2 cellular contexts compared by ENCODE assay signal in genomic region chr17:77619326-77619725, GRCh38.
TF ChIP-seq lines count a peak whose summit lies in the region.

No MANE protein-coding gene starts in this region.

TF ChIP-seq in A549, 52 proteins besides CTCF, POLR2A, EP300 and RAD21:
- TF ChIP-seq BHLHE40 (IDR thresholded peaks at IDR 0.05; ENCODE audit: low read depth, low read length) (no peak), FOXS1 (CRISPR knock-in tag; IDR thresholded peaks at IDR 0.05) (no peak), MYC (IDR thresholded peaks at IDR 0.05; ENCODE audit: borderline replicate concordance, low read length) (no peak), ZFP36 (IDR thresholded peaks at IDR 0.05; ENCODE audit: borderline replicate concordance, partially characterized antibody) (no peak), JUNB (IDR thresholded peaks at IDR 0.05) (no peak), HOXB5 (CRISPR knock-in tag; IDR thresholded peaks at IDR 0.05) (no peak), FOSB (CRISPR knock-in tag; IDR thresholded peaks at IDR 0.05) (no peak), MAZ (IDR thresholded peaks at IDR 0.05; ENCODE audit: borderline replicate concordance, low read depth, low read length) (no peak), TFCP2L1 (CRISPR knock-in tag; IDR thresholded peaks at IDR 0.05) (no peak)

TF ChIP-seq in IMR-90, 13 proteins besides CTCF, POLR2A, EP300 and RAD21:
- TF ChIP-seq ELK1 (IDR thresholded peaks at IDR 0.05; ENCODE audit: borderline replicate concordance, low read depth, low read length) (no peak), CHD1 (IDR thresholded peaks at IDR 0.05; ENCODE audit: low read depth, low read length) (no peak), MAFK (IDR thresholded peaks at IDR 0.05; ENCODE audit: low read depth, low read length) (no peak), BHLHE40 (IDR thresholded peaks at IDR 0.05; ENCODE audit: low read depth, low read length) (no peak), MXI1 (IDR thresholded peaks at IDR 0.05; ENCODE audit: borderline replicate concordance, low read depth, low read length) (no peak), SMC3 (IDR thresholded peaks at IDR 0.05; ENCODE audit: low read depth, low read length) (no peak), NFE2L2 (IDR thresholded peaks at IDR 0.05; ENCODE audit: low read depth, low read length) (no peak), RFX5 (IDR thresholded peaks at IDR 0.05; ENCODE audit: low read depth, low read length) (no peak), RCOR1 (IDR thresholded peaks at IDR 0.05; ENCODE audit: insufficient replicate concordance, low read length) (no peak)
- TF ChIP-seq, protein P1, sequence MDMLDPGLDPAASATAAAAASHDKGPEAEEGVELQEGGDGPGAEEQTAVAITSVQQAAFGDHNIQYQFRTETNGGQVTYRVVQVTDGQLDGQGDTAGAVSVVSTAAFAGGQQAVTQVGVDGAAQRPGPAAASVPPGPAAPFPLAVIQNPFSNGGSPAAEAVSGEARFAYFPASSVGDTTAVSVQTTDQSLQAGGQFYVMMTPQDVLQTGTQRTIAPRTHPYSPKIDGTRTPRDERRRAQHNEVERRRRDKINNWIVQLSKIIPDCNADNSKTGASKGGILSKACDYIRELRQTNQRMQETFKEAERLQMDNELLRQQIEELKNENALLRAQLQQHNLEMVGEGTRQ (IDR thresholded peaks at IDR 0.05; ENCODE audit: low read depth, low read length): no peak
